ENCODE assay signal across 1 cellular context in the genomic region with DNA sequence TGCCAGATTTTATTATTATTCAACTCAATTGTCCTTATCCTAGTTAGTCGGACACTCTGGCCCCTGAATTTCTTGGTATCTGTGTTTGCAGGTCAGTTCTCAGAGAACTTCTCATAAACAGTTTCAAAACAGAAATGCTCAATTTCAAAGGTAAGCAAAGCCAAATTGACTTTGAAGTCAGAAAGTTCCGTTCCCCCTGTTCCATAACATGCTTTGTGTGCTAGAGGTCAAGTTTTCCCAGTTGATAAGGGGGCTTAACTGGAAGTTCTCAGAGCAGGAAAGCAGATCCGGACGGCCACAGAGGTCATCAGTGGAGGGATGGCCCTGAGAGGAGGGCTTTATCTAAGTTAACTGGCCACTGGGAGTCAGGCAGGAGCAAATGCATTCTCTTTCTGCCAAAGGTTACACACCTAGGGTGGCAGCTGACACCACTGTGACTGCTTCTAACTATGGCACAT.
A peak's percentile ranks its signal among the peaks of the same experiment; 100 is the strongest.
TF ChIP-seq lines count a peak whose summit lies in the region.

No MANE protein-coding gene starts in this region.

TF ChIP-seq in HepG2, 621 proteins besides CTCF, POLR2A, EP300 and RAD21 (continued from another document and continues in another):
- TF ChIP-seq, protein P1, sequence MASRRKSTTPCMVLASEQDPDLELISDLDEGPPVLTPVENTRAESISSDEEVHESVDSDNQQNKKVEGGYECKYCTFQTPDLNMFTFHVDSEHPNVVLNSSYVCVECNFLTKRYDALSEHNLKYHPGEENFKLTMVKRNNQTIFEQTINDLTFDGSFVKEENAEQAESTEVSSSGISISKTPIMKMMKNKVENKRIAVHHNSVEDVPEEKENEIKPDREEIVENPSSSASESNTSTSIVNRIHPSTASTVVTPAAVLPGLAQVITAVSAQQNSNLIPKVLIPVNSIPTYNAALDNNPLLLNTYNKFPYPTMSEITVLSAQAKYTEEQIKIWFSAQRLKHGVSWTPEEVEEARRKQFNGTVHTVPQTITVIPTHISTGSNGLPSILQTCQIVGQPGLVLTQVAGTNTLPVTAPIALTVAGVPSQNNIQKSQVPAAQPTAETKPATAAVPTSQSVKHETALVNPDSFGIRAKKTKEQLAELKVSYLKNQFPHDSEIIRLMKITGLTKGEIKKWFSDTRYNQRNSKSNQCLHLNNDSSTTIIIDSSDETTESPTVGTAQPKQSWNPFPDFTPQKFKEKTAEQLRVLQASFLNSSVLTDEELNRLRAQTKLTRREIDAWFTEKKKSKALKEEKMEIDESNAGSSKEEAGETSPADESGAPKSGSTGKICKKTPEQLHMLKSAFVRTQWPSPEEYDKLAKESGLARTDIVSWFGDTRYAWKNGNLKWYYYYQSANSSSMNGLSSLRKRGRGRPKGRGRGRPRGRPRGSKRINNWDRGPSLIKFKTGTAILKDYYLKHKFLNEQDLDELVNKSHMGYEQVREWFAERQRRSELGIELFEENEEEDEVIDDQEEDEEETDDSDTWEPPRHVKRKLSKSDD (CRISPR knock-in tag; IDR thresholded peaks at IDR 0.05; ENCODE audit: low read depth), result no peak
- TF ChIP-seq ZNF510 (CRISPR knock-in tag; IDR thresholded peaks at IDR 0.05; ENCODE audit: low read depth) (no peak), HNRNPK (IDR thresholded peaks at IDR 0.05; ENCODE audit: low read depth, low read length, poor library complexity, severe bottlenecking) (no peak), ASH2L (IDR thresholded peaks at IDR 0.05; ENCODE audit: insufficient read length, low read depth, low read length) (peak; percentile 65), ZNF235 (CRISPR knock-in tag; IDR thresholded peaks at IDR 0.05; ENCODE audit: borderline replicate concordance) (no peak), RFX3 (CRISPR knock-in tag; IDR thresholded peaks at IDR 0.05) (no peak), AKAP8 (CRISPR knock-in tag; IDR thresholded peaks at IDR 0.05) (peak; percentile 50; the same call in 1 of the 2 replicates), ZFAT (CRISPR knock-in tag; conservative IDR thresholded peaks at IDR 0.05) (no peak), TARDBP (CRISPR knock-in tag; IDR thresholded peaks at IDR 0.05) (peak; percentile 84), HNRNPH1 (optimal IDR thresholded peaks at IDR 0.05; ENCODE audit: low read depth, low read length) (no peak), PHF20 (CRISPR knock-in tag; IDR thresholded peaks at IDR 0.05) (no peak), ZMYM2 (CRISPR knock-in tag; IDR thresholded peaks at IDR 0.05) (peak; percentile 69), ZNF563 (CRISPR knock-in tag; IDR thresholded peaks at IDR 0.05) (no peak), BCL6 (CRISPR knock-in tag; IDR thresholded peaks at IDR 0.05) (peak; percentile 93), ZNF816 (CRISPR knock-in tag; IDR thresholded peaks at IDR 0.05; ENCODE audit: borderline replicate concordance) (peak; percentile 65; the same call in 1 of the 2 replicates), JUN (CRISPR knock-in tag; IDR thresholded peaks at IDR 0.05) (no peak), SRSF4 (IDR thresholded peaks at IDR 0.05; ENCODE audit: low read depth, low read length, poor library complexity, severe bottlenecking) (no peak), NKX3-1 (CRISPR knock-in tag; IDR thresholded peaks at IDR 0.05) (peak; percentile 36; the same call in 1 of the 2 replicates), ZNF337 (CRISPR knock-in tag; IDR thresholded peaks at IDR 0.05; ENCODE audit: borderline replicate concordance, low read depth) (0 out of 2 replicates have a peak, but pooled peaks have one; percentile 33), SSRP1 (CRISPR knock-in tag; IDR thresholded peaks at IDR 0.05) (no peak), ZFP41 (CRISPR knock-in tag; IDR thresholded peaks at IDR 0.05; ENCODE audit: borderline replicate concordance) (no peak), ZNF333 (CRISPR knock-in tag; IDR thresholded peaks at IDR 0.05; ENCODE audit: borderline replicate concordance) (no peak), ZNF496 (CRISPR knock-in tag; IDR thresholded peaks at IDR 0.05; ENCODE audit: insufficient replicate concordance) (no peak), ZNF577 (CRISPR knock-in tag; IDR thresholded peaks at IDR 0.05; ENCODE audit: borderline replicate concordance, low read depth) (no peak), ZFP36L2 (CRISPR knock-in tag; IDR thresholded peaks at IDR 0.05) (no peak), GZF1 (CRISPR knock-in tag; IDR thresholded peaks at IDR 0.05) (no peak), ZNF615 (CRISPR knock-in tag; IDR thresholded peaks at IDR 0.05; ENCODE audit: borderline replicate concordance) (no peak), KLF9 (CRISPR knock-in tag; IDR thresholded peaks at IDR 0.05; ENCODE audit: low read depth) (no peak), CHD4 (IDR thresholded peaks at IDR 0.05; ENCODE audit: borderline replicate concordance, low read length) (no peak), NFYC (CRISPR knock-in tag; IDR thresholded peaks at IDR 0.05) (peak; percentile 41; the same call in 1 of the 2 replicates), ZNF792 (CRISPR knock-in tag; IDR thresholded peaks at IDR 0.05) (peak; percentile 82), TBX3 (IDR thresholded peaks at IDR 0.05; ENCODE audit: borderline replicate concordance) (no peak), HOXA7 (CRISPR knock-in tag; IDR thresholded peaks at IDR 0.05) (no peak)
- TF ChIP-seq, protein P2, sequence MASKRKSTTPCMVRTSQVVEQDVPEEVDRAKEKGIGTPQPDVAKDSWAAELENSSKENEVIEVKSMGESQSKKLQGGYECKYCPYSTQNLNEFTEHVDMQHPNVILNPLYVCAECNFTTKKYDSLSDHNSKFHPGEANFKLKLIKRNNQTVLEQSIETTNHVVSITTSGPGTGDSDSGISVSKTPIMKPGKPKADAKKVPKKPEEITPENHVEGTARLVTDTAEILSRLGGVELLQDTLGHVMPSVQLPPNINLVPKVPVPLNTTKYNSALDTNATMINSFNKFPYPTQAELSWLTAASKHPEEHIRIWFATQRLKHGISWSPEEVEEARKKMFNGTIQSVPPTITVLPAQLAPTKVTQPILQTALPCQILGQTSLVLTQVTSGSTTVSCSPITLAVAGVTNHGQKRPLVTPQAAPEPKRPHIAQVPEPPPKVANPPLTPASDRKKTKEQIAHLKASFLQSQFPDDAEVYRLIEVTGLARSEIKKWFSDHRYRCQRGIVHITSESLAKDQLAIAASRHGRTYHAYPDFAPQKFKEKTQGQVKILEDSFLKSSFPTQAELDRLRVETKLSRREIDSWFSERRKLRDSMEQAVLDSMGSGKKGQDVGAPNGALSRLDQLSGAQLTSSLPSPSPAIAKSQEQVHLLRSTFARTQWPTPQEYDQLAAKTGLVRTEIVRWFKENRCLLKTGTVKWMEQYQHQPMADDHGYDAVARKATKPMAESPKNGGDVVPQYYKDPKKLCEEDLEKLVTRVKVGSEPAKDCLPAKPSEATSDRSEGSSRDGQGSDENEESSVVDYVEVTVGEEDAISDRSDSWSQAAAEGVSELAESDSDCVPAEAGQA (IDR thresholded peaks at IDR 0.05; ENCODE audit: low read depth), result no peak
- TF ChIP-seq, protein P2 (CRISPR knock-in tag; IDR thresholded peaks at IDR 0.05; ENCODE audit: borderline replicate concordance), result no peak
- TF ChIP-seq, protein P3, sequence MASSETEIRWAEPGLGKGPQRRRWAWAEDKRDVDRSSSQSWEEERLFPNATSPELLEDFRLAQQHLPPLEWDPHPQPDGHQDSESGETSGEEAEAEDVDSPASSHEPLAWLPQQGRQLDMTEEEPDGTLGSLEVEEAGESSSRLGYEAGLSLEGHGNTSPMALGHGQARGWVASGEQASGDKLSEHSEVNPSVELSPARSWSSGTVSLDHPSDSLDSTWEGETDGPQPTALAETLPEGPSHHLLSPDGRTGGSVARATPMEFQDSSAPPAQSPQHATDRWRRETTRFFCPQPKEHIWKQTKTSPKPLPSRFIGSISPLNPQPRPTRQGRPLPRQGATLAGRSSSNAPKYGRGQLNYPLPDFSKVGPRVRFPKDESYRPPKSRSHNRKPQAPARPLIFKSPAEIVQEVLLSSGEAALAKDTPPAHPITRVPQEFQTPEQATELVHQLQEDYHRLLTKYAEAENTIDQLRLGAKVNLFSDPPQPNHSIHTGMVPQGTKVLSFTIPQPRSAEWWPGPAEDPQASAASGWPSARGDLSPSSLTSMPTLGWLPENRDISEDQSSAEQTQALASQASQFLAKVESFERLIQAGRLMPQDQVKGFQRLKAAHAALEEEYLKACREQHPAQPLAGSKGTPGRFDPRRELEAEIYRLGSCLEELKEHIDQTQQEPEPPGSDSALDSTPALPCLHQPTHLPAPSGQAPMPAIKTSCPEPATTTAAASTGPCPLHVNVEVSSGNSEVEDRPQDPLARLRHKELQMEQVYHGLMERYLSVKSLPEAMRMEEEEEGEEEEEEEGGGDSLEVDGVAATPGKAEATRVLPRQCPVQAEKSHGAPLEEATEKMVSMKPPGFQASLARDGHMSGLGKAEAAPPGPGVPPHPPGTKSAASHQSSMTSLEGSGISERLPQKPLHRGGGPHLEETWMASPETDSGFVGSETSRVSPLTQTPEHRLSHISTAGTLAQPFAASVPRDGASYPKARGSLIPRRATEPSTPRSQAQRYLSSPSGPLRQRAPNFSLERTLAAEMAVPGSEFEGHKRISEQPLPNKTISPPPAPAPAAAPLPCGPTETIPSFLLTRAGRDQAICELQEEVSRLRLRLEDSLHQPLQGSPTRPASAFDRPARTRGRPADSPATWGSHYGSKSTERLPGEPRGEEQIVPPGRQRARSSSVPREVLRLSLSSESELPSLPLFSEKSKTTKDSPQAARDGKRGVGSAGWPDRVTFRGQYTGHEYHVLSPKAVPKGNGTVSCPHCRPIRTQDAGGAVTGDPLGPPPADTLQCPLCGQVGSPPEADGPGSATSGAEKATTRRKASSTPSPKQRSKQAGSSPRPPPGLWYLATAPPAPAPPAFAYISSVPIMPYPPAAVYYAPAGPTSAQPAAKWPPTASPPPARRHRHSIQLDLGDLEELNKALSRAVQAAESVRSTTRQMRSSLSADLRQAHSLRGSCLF (CRISPR knock-in tag; IDR thresholded peaks at IDR 0.05; ENCODE audit: borderline replicate concordance), result no peak
- TF ChIP-seq, protein P4, sequence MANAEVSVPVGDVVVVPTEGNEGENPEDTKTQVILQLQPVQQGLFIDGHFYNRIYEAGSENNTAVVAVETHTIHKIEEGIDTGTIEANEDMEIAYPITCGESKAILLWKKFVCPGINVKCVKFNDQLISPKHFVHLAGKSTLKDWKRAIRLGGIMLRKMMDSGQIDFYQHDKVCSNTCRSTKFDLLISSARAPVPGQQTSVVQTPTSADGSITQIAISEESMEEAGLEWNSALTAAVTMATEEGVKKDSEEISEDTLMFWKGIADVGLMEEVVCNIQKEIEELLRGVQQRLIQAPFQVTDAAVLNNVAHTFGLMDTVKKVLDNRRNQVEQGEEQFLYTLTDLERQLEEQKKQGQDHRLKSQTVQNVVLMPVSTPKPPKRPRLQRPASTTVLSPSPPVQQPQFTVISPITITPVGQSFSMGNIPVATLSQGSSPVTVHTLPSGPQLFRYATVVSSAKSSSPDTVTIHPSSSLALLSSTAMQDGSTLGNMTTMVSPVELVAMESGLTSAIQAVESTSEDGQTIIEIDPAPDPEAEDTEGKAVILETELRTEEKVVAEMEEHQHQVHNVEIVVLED (CRISPR knock-in tag; IDR thresholded peaks at IDR 0.05; ENCODE audit: borderline replicate concordance), result no peak
- TF ChIP-seq, protein P5, sequence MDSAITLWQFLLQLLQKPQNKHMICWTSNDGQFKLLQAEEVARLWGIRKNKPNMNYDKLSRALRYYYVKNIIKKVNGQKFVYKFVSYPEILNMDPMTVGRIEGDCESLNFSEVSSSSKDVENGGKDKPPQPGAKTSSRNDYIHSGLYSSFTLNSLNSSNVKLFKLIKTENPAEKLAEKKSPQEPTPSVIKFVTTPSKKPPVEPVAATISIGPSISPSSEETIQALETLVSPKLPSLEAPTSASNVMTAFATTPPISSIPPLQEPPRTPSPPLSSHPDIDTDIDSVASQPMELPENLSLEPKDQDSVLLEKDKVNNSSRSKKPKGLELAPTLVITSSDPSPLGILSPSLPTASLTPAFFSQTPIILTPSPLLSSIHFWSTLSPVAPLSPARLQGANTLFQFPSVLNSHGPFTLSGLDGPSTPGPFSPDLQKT (CRISPR knock-in tag; IDR thresholded peaks at IDR 0.05; ENCODE audit: borderline replicate concordance), result no peak
- TF ChIP-seq, protein P6, sequence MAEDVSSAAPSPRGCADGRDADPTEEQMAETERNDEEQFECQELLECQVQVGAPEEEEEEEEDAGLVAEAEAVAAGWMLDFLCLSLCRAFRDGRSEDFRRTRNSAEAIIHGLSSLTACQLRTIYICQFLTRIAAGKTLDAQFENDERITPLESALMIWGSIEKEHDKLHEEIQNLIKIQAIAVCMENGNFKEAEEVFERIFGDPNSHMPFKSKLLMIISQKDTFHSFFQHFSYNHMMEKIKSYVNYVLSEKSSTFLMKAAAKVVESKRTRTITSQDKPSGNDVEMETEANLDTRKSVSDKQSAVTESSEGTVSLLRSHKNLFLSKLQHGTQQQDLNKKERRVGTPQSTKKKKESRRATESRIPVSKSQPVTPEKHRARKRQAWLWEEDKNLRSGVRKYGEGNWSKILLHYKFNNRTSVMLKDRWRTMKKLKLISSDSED (CRISPR knock-in tag; IDR thresholded peaks at IDR 0.05), result no peak
- TF ChIP-seq, protein P7, sequence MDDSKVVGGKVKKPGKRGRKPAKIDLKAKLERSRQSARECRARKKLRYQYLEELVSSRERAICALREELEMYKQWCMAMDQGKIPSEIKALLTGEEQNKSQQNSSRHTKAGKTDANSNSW (CRISPR knock-in tag; IDR thresholded peaks at IDR 0.05; ENCODE audit: borderline replicate concordance), result no peak
- TF ChIP-seq, protein P8, sequence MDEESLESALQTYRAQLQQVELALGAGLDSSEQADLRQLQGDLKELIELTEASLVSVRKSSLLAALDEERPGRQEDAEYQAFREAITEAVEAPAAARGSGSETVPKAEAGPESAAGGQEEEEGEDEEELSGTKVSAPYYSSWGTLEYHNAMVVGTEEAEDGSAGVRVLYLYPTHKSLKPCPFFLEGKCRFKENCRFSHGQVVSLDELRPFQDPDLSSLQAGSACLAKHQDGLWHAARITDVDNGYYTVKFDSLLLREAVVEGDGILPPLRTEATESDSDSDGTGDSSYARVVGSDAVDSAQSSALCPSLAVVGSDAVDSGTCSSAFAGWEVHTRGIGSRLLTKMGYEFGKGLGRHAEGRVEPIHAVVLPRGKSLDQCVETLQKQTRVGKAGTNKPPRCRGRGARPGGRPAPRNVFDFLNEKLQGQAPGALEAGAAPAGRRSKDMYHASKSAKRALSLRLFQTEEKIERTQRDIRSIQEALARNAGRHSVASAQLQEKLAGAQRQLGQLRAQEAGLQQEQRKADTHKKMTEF (CRISPR knock-in tag; IDR thresholded peaks at IDR 0.05), result peak; percentile 74
